Comparison of ENCODE assay signal across 23 cellular contexts in the genomic region with DNA sequence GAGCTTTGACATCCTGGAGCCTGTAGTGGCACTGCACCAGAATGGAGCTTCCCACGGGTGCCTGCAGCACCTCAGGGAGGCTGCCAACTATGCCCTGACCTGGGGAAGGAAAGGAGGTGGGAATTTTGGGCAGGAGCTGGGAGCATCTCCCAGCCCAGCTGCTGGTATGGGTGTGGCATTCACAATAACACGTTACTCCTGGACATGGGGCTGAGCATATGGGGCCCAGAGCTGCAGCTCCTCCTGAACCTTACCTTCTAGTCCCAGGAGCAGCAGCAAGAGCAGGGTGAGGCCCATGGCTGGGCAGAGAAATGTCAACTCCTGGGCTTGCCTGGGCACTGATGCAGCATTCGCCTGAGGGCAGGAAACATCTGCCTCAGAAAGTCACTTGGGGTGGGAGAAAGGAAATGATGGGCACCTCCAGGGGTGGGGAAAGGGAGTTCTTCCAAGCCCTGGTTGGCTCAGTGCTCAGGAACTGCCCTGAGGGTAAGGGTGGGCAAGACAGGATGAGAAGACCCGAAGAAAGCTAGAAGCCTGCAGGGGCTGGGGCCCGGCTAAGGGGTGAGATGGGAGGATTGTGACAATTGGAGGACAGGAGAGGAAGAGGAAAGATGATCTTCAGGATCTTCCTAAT. TPM values are rescaled to one million over a fixed set of nuclear protein-coding genes. Genes with fewer than 3 reads are reported as not detected.
A peak's percentile ranks its signal among the peaks of the same experiment; 100 is the strongest.
DNase-seq lines count a peak whose midpoint lies in the region; ATAC-seq, FAIRE-seq and TF ChIP-seq lines count a peak whose summit lies in the region.
"Had no signal": no experiment of that assay in that cellular context is flagged by ENCODE, and none has a peak within 500 bp of the region (broad histone marks: within the 10 kb centered on the region; RNA-seq: fewer than 3 reads in every experiment).

A gene with protein sequence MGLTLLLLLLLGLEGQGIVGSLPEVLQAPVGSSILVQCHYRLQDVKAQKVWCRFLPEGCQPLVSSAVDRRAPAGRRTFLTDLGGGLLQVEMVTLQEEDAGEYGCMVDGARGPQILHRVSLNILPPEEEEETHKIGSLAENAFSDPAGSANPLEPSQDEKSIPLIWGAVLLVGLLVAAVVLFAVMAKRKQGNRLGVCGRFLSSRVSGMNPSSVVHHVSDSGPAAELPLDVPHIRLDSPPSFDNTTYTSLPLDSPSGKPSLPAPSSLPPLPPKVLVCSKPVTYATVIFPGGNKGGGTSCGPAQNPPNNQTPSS (minus strand): TSS at position 356 of the 634 bp plus-strand sequence. CDS start 59 bp downstream, at position 297.

- no peaks in the 10 kb centered on the region for H4K20me1 ChIP-seq in HepG2 (ENCODE audit: insufficient read depth, low read length)
- H4K20me1 ChIP-seq in keratinocyte (ENCODE audit: control insufficient read depth, extremely low read depth, insufficient read depth, low read length): no peaks in the 10 kb centered on the region
- H4K20me1 ChIP-seq in PC-3 (ENCODE audit: low read length): no peaks in the 10 kb centered on the region

- POLR2A ChIA-PET in HepG2 (lab: Yijun Ruan, JAX): no interaction called here
- POLR2A ChIA-PET in PC-3 (lab: Charles Lee; ENCODE audit: unreplicated experiment): no interaction called here

- H3K27me3 ChIP-seq in HepG2 (ENCODE audit: control insufficient read depth in 1 of 2, insufficient read depth in 2 of 2, low read length in 2 of 2) (peaks cover 3 to 13% of the 10 kb centered on the region in 2 experiments; a peak in 1 of 5 replicates), right lobe of liver (no peaks in the 10 kb centered on the region), bronchial epithelial cell (ENCODE audit: control insufficient read depth, insufficient read depth, low read length) (no peaks in the 10 kb centered on the region), keratinocyte (ENCODE audit: control insufficient read depth, extremely low read depth, insufficient read depth, low read length) (no peaks in the 10 kb centered on the region), PC-3 (ENCODE audit: low read length) (peaks cover 5% of the 10 kb centered on the region; the same call in 1 of the 2 replicates)

- H3K9me1 ChIP-seq in keratinocyte (ENCODE audit: control insufficient read depth, extremely low read depth, insufficient read depth, low read length): no peaks in the 10 kb centered on the region

- intact Hi-C loops in HepG2 (cut with micrococcal nuclease; ENCODE audit: unreplicated experiment): no loop called here
- intact Hi-C loops in right lobe of liver (cut with DNase I): no loop called here
- intact Hi-C loops in PC-3 (cut with micrococcal nuclease): no loop called here

- peaks cover 18 to 35% of the 10 kb centered on the region in 2 donors for H3K27me3 Mint-ChIP-seq in effector memory CD8-positive, alpha-beta T cell

- no peaks in the 10 kb centered on the region for H3F3A ChIP-seq in PC-3 (ENCODE audit: low read length, unreplicated experiment)

- H3K9ac ChIP-seq in HepG2 (ENCODE audit: insufficient read depth, low read depth, low read length): no peak within 1 kb of the TSS
- no peak within 1 kb of the TSS for H3K9ac ChIP-seq in keratinocyte (ENCODE audit: control insufficient read depth, extremely low read depth, insufficient read depth, low read length)
- no peak within 1 kb of the TSS for H3K9ac ChIP-seq in PC-3 (ENCODE audit: low read length)

- no peaks in the 10 kb centered on the region for H3K9me3 Mint-ChIP-seq in effector memory CD8-positive, alpha-beta T cell
- H3K9me3 Mint-ChIP-seq: CD8-positive, alpha-beta T cell had no signal

- H3K27ac Mint-ChIP-seq in effector memory CD8-positive, alpha-beta T cell: peak within 1 kb of the TSS in 1 of 2 donors; percentile 23
- H3K27ac Mint-ChIP-seq: CD8-positive, alpha-beta T cell had no signal

- CTCF ChIA-PET in HepG2 (lab: Yijun Ruan, JAX; ENCODE audit: low intra/inter-chr PET ratio, low total read pairs): no interaction called here
- CTCF ChIA-PET in PC-3 (lab: Charles Lee): no interaction called here

- BruUV-seq in HepG2 (replicated peaks; lab: Mats Ljungman, UMichigan) (no TSS peak), PC-3 (replicated peaks; lab: Mats Ljungman, UMichigan) (no TSS peak)

- H3K36me3 ChIP-seq in HepG2 (replicated peaks in 1 of 2; ENCODE audit: control insufficient read depth in 1 of 2, insufficient read depth in 2 of 2, low read length in 2 of 2): no peaks in the 10 kb centered on the region
- H3K36me3 ChIP-seq in right lobe of liver: no peaks in the 10 kb centered on the region
- H3K36me3 ChIP-seq in bronchial epithelial cell (ENCODE audit: control insufficient read depth, insufficient read depth, low read length): no peaks in the 10 kb centered on the region
- no peaks in the 10 kb centered on the region for H3K36me3 ChIP-seq in keratinocyte (ENCODE audit: control insufficient read depth in 2 of 2, extremely low read depth in 1 of 2, insufficient read depth in 2 of 2, low read length in 2 of 2)
- H3K36me3 ChIP-seq in PC-3 (ENCODE audit: low read depth, low read length): no peaks in the 10 kb centered on the region

- H3K9me3 ChIP-seq in HepG2 (ENCODE audit: low read length) (no peaks in the 10 kb centered on the region), right lobe of liver (no peaks in the 10 kb centered on the region), keratinocyte (ENCODE audit: control insufficient read depth, low read depth, low read length) (no peaks in the 10 kb centered on the region), PC-3 (ENCODE audit: low read length) (no peaks in the 10 kb centered on the region)

- H2AFZ ChIP-seq in HepG2 (ENCODE audit: low read length): no peak within 1 kb of the TSS
- H2AFZ ChIP-seq in keratinocyte (ENCODE audit: control insufficient read depth, low read length): peak within 1 kb of the TSS; percentile 3
- no peak within 1 kb of the TSS for H2AFZ ChIP-seq in PC-3 (ENCODE audit: low read length)

- peak within 1 kb of the TSS; percentile 30 for H3K4me2 ChIP-seq in HepG2 (ENCODE audit: low read depth, low read length)
- H3K4me2 ChIP-seq in keratinocyte (ENCODE audit: control insufficient read depth, extremely low read depth, insufficient read depth, low read depth, low read length): peak within 1 kb of the TSS; percentile 17
- no peak within 1 kb of the TSS for H3K4me2 ChIP-seq in PC-3 (ENCODE audit: low read length)

- TF ChIP-seq CTCF in HepG2 (CRISPR knock-in tag; IDR thresholded peaks at IDR 0.05) (no peak), right lobe of liver (IDR thresholded peaks at IDR 0.05) (no peak), bronchial epithelial cell (IDR thresholded peaks at IDR 0.05; ENCODE audit: insufficient read depth, low read length, severe bottlenecking) (no peak), keratinocyte (optimal IDR thresholded peaks at IDR 0.05 in 1 of 3, IDR thresholded peaks at IDR 0.05 in 1 of 3, conservative IDR thresholded peaks at IDR 0.05 in 1 of 3; ENCODE audit: extremely low read depth in 1 of 3, insufficient read depth in 2 of 3, low read length in 3 of 3) (no peak), PC-3 (conservative IDR thresholded peaks at IDR 0.05; ENCODE audit: low read depth, low read length) (no peak)

- H3K4me3 ChIP-seq in HepG2 (replicated peaks in 1 of 3; ENCODE audit: insufficient read depth in 1 of 3, low read depth in 2 of 3, low read length in 3 of 3) (no peak within 1 kb of the TSS), right lobe of liver (no peak within 1 kb of the TSS), bronchial epithelial cell (ENCODE audit: low read depth, low read length) (no peak within 1 kb of the TSS), keratinocyte (ENCODE audit: control insufficient read depth in 2 of 3, extremely low read depth in 1 of 3, insufficient read depth in 2 of 3, low read depth in 1 of 3, low read length in 3 of 3) (no peak within 1 kb of the TSS), PC-3 (ENCODE audit: low read length) (no peak within 1 kb of the TSS)

- WGBS in HepG2 (ENCODE audit: low lambda C conversion rate): 68% methylated on average over 3 of the region's 5 CpGs
- 57% methylated on average over 1 of the region's 5 CpGs for WGBS in right lobe of liver (ENCODE audit: insufficient coverage, low coverage, low lambda C conversion rate, missing lambda C conversion rate)

- ATAC-seq in HepG2: no peak
- ATAC-seq in right lobe of liver: no peak
- no peak for ATAC-seq in HG02852 (IDR thresholded peaks at IDR 0.05; ENCODE audit: unreplicated experiment)
- no peak for ATAC-seq in PC-3
- ATAC-seq in effector memory CD8-positive, alpha-beta T cell (replicated peaks): no peak
- ATAC-seq: CD8-positive, alpha-beta T cell had no signal

- peaks cover 3% of the 10 kb centered on the region for H3K36me3 Mint-ChIP-seq in effector memory CD8-positive, alpha-beta T cell (ENCODE audit: insufficient read depth)

- no peak within 1 kb of the TSS for H3K4me3 Mint-ChIP-seq in effector memory CD8-positive, alpha-beta T cell
- H3K4me3 Mint-ChIP-seq: CD8-positive, alpha-beta T cell had no signal

- TF ChIP-seq POLR2A in HepG2 (IDR thresholded peaks at IDR 0.05; ENCODE audit: insufficient read depth in 1 of 2, low read depth in 2 of 2, low read length in 2 of 2): no peak
- no peak for TF ChIP-seq POLR2A in right lobe of liver (IDR thresholded peaks at IDR 0.05)

- dilution Hi-C loops in keratinocyte (cut with MboI; ENCODE audit: extremely low pct_ligation_motif_present, low sequenced_read_pairs): no loop called here

- in situ Hi-C loops in HepG2 (cut with HindIII; ENCODE audit: extremely low pct_ligation_motif_present, low pct_unique_long_range_greater_than_20kb): no loop called here

- TF ChIP-seq RAD21 in HepG2 (CRISPR knock-in tag; IDR thresholded peaks at IDR 0.05): no peak

- H3K9me2 ChIP-seq in PC-3 (replicated peaks; ENCODE audit: low read length): no peaks in the 10 kb centered on the region

- peaks cover 25% of the 10 kb centered on the region for H3K4me1 ChIP-seq in HepG2 (ENCODE audit: insufficient read depth, low read length)
- no peaks in the 10 kb centered on the region for H3K4me1 ChIP-seq in right lobe of liver
- H3K4me1 ChIP-seq in keratinocyte (ENCODE audit: control insufficient read depth, extremely low read depth, insufficient read depth, low read length): peaks cover 21% of the 10 kb centered on the region
- H3K4me1 ChIP-seq in PC-3 (ENCODE audit: insufficient read depth, low read length): no peaks in the 10 kb centered on the region

- H3K4me1 Mint-ChIP-seq in effector memory CD8-positive, alpha-beta T cell (ENCODE audit: low read depth in 2 of 2): no peaks in the 10 kb centered on the region

- no peak for TF ChIP-seq EP300 in HepG2 (IDR thresholded peaks at IDR 0.05; ENCODE audit: low read depth in 2 of 2, low read length in 2 of 2)
- no peak for TF ChIP-seq EP300 in HepG2 (CRISPR knock-in tag; IDR thresholded peaks at IDR 0.05; ENCODE audit: borderline replicate concordance)

- DNase-seq in HepG2 (ENCODE audit: low spot score) (no peak), right lobe of liver (no peak), bronchial epithelial cell (ENCODE audit: low read depth) (peak; percentile 38), keratinocyte (ENCODE audit: low read depth, low spot score) (no peak), NCI-H1694 treated with DMSO at 0.1 percent for 48 hours (lab: John Stamatoyannopoulos, UW) (no peak), PC-3 (no peak)
- no peak for DNase-seq in effector memory CD8-positive, alpha-beta T cell
- DNase-seq: CD8-positive, alpha-beta T cell; DMS79; GOT3; KBM-7; MV-4-11; NCI-H187; NCI-H2107; NCI-H510A; NCI-H774; RPMI8226; SIG-M5 had no signal

- H3K27ac ChIP-seq in HepG2 (ENCODE audit: extremely low read length, insufficient read depth, low read length): peak within 1 kb of the TSS; percentile 0
- no peak within 1 kb of the TSS for H3K27ac ChIP-seq in right lobe of liver
- no peak within 1 kb of the TSS for H3K27ac ChIP-seq in keratinocyte (ENCODE audit: control insufficient read depth, insufficient read depth, low read length)
- H3K27ac ChIP-seq in PC-3 (ENCODE audit: low read length): no peak within 1 kb of the TSS

- no peak for FAIRE-seq in HepG2 (lab: Jason Lieb, UNC)
- no peak for FAIRE-seq in bronchial epithelial cell (lab: Jason Lieb, UNC)
- FAIRE-seq in keratinocyte (lab: Jason Lieb, UNC): peak; percentile 26
- FAIRE-seq: A204.1, D721Med had no signal

- no peaks in the 10 kb centered on the region for H3K79me2 ChIP-seq in HepG2 (ENCODE audit: insufficient read depth, low read length)
- no peaks in the 10 kb centered on the region for H3K79me2 ChIP-seq in keratinocyte (ENCODE audit: control insufficient read depth, insufficient read depth, low read length)
- H3K79me2 ChIP-seq in PC-3 (ENCODE audit: low read length): no peaks in the 10 kb centered on the region

RNA-seq across cellular contexts. Expression of the gene that starts here (rescaled TPM):
- total RNA-seq in HepG2 (2016; rRNA removed; fragmentation: Illumina TruSeq; extraction: Trizol) (not detected in 2 replicates), right lobe of liver (under 1 TPM in 3 of 6 experiments, not detected in 3; 0.43 to 0.62 (median 0.46) TPM), bronchial epithelial cell (not detected in 2 replicates), PC-3 (2014; rRNA removed) (not detected in 2 replicates)
- total RNA-seq in HepG2 (2016; cell fraction: cytosol; rRNA removed; fragmentation: Illumina TruSeq; extraction: Trizol; ENCODE audit: low read depth): not detected in 2 replicates
- not detected in 2 replicates for total RNA-seq in HepG2 (2016; cell fraction: insoluble cytoplasmic fraction; rRNA removed; fragmentation: Illumina TruSeq; extraction: Trizol)
- not detected in 2 replicates for total RNA-seq in HepG2 (2016; cell fraction: membrane; rRNA removed; fragmentation: Illumina TruSeq; extraction: Trizol)
- not detected in 2 replicates for total RNA-seq in HepG2 (2016; cell fraction: nucleus; rRNA removed; fragmentation: Illumina TruSeq; extraction: Trizol)
- polyA plus RNA-seq in HepG2 (2011; rRNA removed) (not detected in 2 replicates), keratinocyte (0.26 to 0.73 TPM (median 0.51 TPM) in 3 replicates)
- not detected in 2 replicates for polyA plus RNA-seq in HepG2 (2011; cell fraction: cytosol; rRNA removed)
- polyA plus RNA-seq in HepG2 (2011; cell fraction: nucleus; rRNA removed): not detected in 2 replicates
- polyA plus RNA-seq in HepG2 (2012): not detected in 2 replicates
- not detected in 2 replicates for polyA plus RNA-seq in HepG2 (2016; cell fraction: cytosol; fragmentation: Illumina TruSeq; extraction: Trizol; ENCODE audit: low read depth)
- polyA plus RNA-seq in HepG2 (2016; cell fraction: insoluble cytoplasmic fraction; fragmentation: Illumina TruSeq; extraction: Trizol; ENCODE audit: low read depth): not detected in 2 replicates
- polyA plus RNA-seq in HepG2 (2016; cell fraction: membrane; fragmentation: Illumina TruSeq; extraction: Trizol; ENCODE audit: low read depth): not detected in 2 replicates
- not detected in 2 replicates for polyA plus RNA-seq in HepG2 (2016; cell fraction: nucleus; fragmentation: Illumina TruSeq; extraction: Trizol; ENCODE audit: insufficient read depth, low read depth)
- polyA minus RNA-seq in HepG2 (2011; rRNA and poly(A)+ RNA removed; ENCODE audit: low replicate concordance): not detected in 2 replicates
- polyA minus RNA-seq in HepG2 (2011; cell fraction: cytosol; rRNA and poly(A)+ RNA removed): not detected in 2 replicates
- not detected in 2 replicates for polyA minus RNA-seq in HepG2 (2011; cell fraction: nucleus; rRNA and poly(A)+ RNA removed)
- not detected for polyA plus RNA-seq in keratinocyte (2011; ENCODE audit: low read depth)
- 0.55 and 0.66 TPM in 2 replicates for polyA plus RNA-seq in keratinocyte (2011; cell fraction: cytosol; rRNA removed)
- 1.2 and 1.7 TPM in 2 replicates for polyA plus RNA-seq in keratinocyte (2011; cell fraction: nucleus; rRNA removed)
- 0.18 TPM in 1 of 2 replicates, not detected in the other for polyA plus RNA-seq in keratinocyte (2012; ENCODE audit: low replicate concordance)
- polyA minus RNA-seq in keratinocyte: 1.2 TPM in 1 of 3 replicates, not detected in the others
- not detected for polyA minus RNA-seq in keratinocyte (2011; cell fraction: cytosol; rRNA and poly(A)+ RNA removed)
- 0.53 TPM in 1 of 2 replicates, not detected in the other for polyA minus RNA-seq in keratinocyte (2011; cell fraction: nucleus; rRNA and poly(A)+ RNA removed)
- total RNA-seq: CD8-positive, alpha-beta T cell; G401 had no signal
- polyA plus RNA-seq: BJ had no signal

Comparison
In these comparisons a context has a peak if more than half of its experiments do, and no peak if none do; other contexts are left out.
1. Peak in DNase-seq in bronchial epithelial cell; RNA of the gene not detected or under 1 TPM.